In genomic region chr5:141715340-141715905, GRCh38 we compare ENCODE assay signal across 1 cellular context.
TF ChIP-seq lines count a peak whose summit lies in the region.

No MANE protein-coding gene starts in this region.

TF ChIP-seq in neural cell, 6 proteins besides CTCF, POLR2A, EP300 and RAD21 (continued from another document):
- TF ChIP-seq REST (IDR thresholded peaks at IDR 0.05; ENCODE audit: borderline replicate concordance) (no peak), TAF1 (IDR thresholded peaks at IDR 0.05; ENCODE audit: low read depth) (no peak)
